Comparison of ENCODE assay signal across 13 cellular contexts in the genomic region with DNA sequence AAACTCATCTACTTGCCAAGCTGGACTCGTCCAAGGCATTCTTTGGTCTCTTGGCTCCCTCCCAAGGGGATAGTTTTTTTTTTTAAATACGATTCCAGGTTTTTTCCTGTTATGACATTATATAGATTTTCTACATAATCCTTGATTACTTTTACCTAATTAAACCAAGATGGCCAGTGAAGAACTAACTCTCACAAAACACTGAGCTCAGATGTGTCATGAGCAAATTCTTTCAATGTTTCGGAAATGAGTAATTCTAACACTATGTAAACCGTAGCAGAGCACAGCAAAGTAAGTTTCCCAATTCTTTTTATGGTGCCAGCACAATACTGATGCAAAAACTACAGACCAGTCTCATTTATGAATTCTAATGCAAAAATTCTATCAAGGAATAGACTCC. TPM values are rescaled to one million over a fixed set of nuclear protein-coding genes. Genes with fewer than 3 reads are reported as not detected.
DNase-seq lines count a peak whose midpoint lies in the region; ATAC-seq, FAIRE-seq and TF ChIP-seq lines count a peak whose summit lies in the region.
"Had no signal": no experiment of that assay in that cellular context is flagged by ENCODE, and none has a peak within 500 bp of the region (broad histone marks: within the 10 kb centered on the region; RNA-seq: fewer than 3 reads in every experiment).

No MANE protein-coding gene starts in this region.

- DNase-seq in MCF 10A (ENCODE audit: unreplicated experiment) (peak; percentile 47), breast epithelium (ENCODE audit: low spot score in 2 of 2) (no peak), WTC11 (ENCODE audit: low spot score) (no peak), foreskin keratinocyte (peak in 1 of 2 donors; percentile 56), urothelium cell line (ENCODE audit: low spot score) (peak; percentile 36), NCI-H1436 (lab: John Stamatoyannopoulos, UW) (no peak), midbrain (lab: John Stamatoyannopoulos, UW) (no peak)
- DNase-seq: activated naive CD4-positive, alpha-beta T cell; NCI-H446 treated with DMSO at 0.1 percent for 48 hours; upper lobe of right lung had no signal

- ATAC-seq in WTC11 (no peak), foreskin keratinocyte (peak; percentile 24), HG03442 (IDR thresholded peaks at IDR 0.05; ENCODE audit: unreplicated experiment) (no peak)
- ATAC-seq: upper lobe of right lung had no signal

- peaks cover 0 to 5% of the 10 kb centered on the region in 2 donors for H3K9me3 ChIP-seq in breast epithelium
- H3K9me3 ChIP-seq: upper lobe of right lung had no signal

- H3K4me3 Mint-ChIP-seq in MCF 10A (ENCODE audit: unreplicated experiment) (peak overlapping the region; percentile 89), WTC11 (peak overlapping the region; percentile 96)

- BruUV-seq in MCF 10A (replicated peaks; lab: Mats Ljungman, UMichigan): no TSS peak

- H3K4me1 Mint-ChIP-seq in MCF 10A (ENCODE audit: insufficient read depth, unreplicated experiment): peaks cover 5% of the 10 kb centered on the region
- H3K4me1 Mint-ChIP-seq in WTC11: peaks cover 17% of the 10 kb centered on the region

- H3K4me3 ChIP-seq in breast epithelium: no peak overlapping the region

- H3K27ac Mint-ChIP-seq in MCF 10A (ENCODE audit: low read depth, unreplicated experiment): no peak overlapping the region
- no peak overlapping the region for H3K27ac Mint-ChIP-seq in WTC11

- H3K27ac ChIP-seq in breast epithelium (no peak overlapping the region), foreskin keratinocyte (no peak overlapping the region)
- H3K27ac ChIP-seq: C4-2B, upper lobe of right lung had no signal

- H3K36me3 Mint-ChIP-seq in MCF 10A (ENCODE audit: insufficient read depth, unreplicated experiment) (peaks cover 38% of the 10 kb centered on the region), WTC11 (peaks cover 3% of the 10 kb centered on the region)

- CTCF ChIA-PET in MCF 10A (lab: Yijun Ruan, JAX) (interaction anchor here (0.6 to 3.4 kb wide), 5 partner anchors 20 to 553 kb away, joined by 3 to 20 read pairs (median 7); no protein-coding TSS in a partner anchor), WTC11 (lab: Charles Lee) (interaction anchor here (0.7 to 1.5 kb wide), 2 partner anchors 39 to 150 kb away, joined by 3 read pairs; no protein-coding TSS in a partner anchor)

- H3K9me3 Mint-ChIP-seq in MCF 10A (ENCODE audit: unreplicated experiment) (peaks cover 8% of the 10 kb centered on the region), WTC11 (no peaks in the 10 kb centered on the region)
- H3K9me3 Mint-ChIP-seq: IgD-negative memory B cell had no signal

- H3K4me1 ChIP-seq in breast epithelium (no peaks in the 10 kb centered on the region), foreskin keratinocyte (peaks cover 11% of the 10 kb centered on the region)

- POLR2A ChIA-PET in MCF 10A (lab: Yijun Ruan, JAX) (interaction anchor here (0.5 to 5.7 kb wide), 6 partner anchors 10 to 1014 kb away, joined by 3 to 94 read pairs (median 3); no protein-coding TSS in a partner anchor), WTC11 (lab: Charles Lee) (no interaction called here)

- no peaks in the 10 kb centered on the region for H3K27me3 Mint-ChIP-seq in MCF 10A (ENCODE audit: insufficient read depth, unreplicated experiment)
- H3K27me3 Mint-ChIP-seq in WTC11 (ENCODE audit: low read depth): no peaks in the 10 kb centered on the region; the same call in 1 of the 2 replicates
- H3K27me3 Mint-ChIP-seq: IgD-negative memory B cell had no signal

- H3K27me3 ChIP-seq in breast epithelium (no peaks in the 10 kb centered on the region), foreskin keratinocyte (no peaks in the 10 kb centered on the region)
- H3K27me3 ChIP-seq: upper lobe of right lung had no signal

- TF ChIP-seq CTCF in MCF 10A (IDR thresholded peaks at IDR 0.05; ENCODE audit: unreplicated experiment): no peak
- TF ChIP-seq CTCF in breast epithelium (IDR thresholded peaks at IDR 0.05): no peak
- no peak for TF ChIP-seq CTCF in WTC11 (IDR thresholded peaks at IDR 0.05)
- TF ChIP-seq CTCF in foreskin keratinocyte (conservative IDR thresholded peaks at IDR 0.05): no peak

- TF ChIP-seq POLR2A in breast epithelium (IDR thresholded peaks at IDR 0.05): no peak

- no peak for FAIRE-seq in urothelium cell line (lab: Jason Lieb, UNC)

- no peaks in the 10 kb centered on the region for H3K36me3 ChIP-seq in breast epithelium

- intact Hi-C loops in MCF 10A (cut with micrococcal nuclease): no loop called here
- intact Hi-C loops in breast epithelium (cut with DNase I; ENCODE audit: low total_unique reads): no loop called here

TF ChIP-seq in WTC11, 78 proteins besides CTCF, POLR2A, EP300 and RAD21 (continues in another document):
- TF ChIP-seq NR1H2 (CRISPR knock-in tag; IDR thresholded peaks at IDR 0.05) (no peak), CREB1 (CRISPR knock-in tag; IDR thresholded peaks at IDR 0.05) (no peak), ETV6 (CRISPR knock-in tag; IDR thresholded peaks at IDR 0.05) (no peak), HMGA2 (CRISPR knock-in tag; IDR thresholded peaks at IDR 0.05) (no peak), MXD4 (CRISPR knock-in tag; IDR thresholded peaks at IDR 0.05; ENCODE audit: borderline replicate concordance) (no peak), ZBTB21 (CRISPR knock-in tag; IDR thresholded peaks at IDR 0.05; ENCODE audit: borderline replicate concordance) (no peak), FOXK1 (CRISPR knock-in tag; IDR thresholded peaks at IDR 0.05) (no peak), SP1 (CRISPR knock-in tag; conservative IDR thresholded peaks at IDR 0.05) (no peak), SOX15 (CRISPR knock-in tag; IDR thresholded peaks at IDR 0.05) (no peak), RELA (CRISPR knock-in tag; IDR thresholded peaks at IDR 0.05; ENCODE audit: borderline replicate concordance) (no peak), FOXP1 (CRISPR knock-in tag; IDR thresholded peaks at IDR 0.05; ENCODE audit: borderline replicate concordance) (no peak), PREB (CRISPR knock-in tag; IDR thresholded peaks at IDR 0.05; ENCODE audit: borderline replicate concordance) (no peak), TP53 (CRISPR knock-in tag; IDR thresholded peaks at IDR 0.05) (no peak)
- TF ChIP-seq, protein P1, sequence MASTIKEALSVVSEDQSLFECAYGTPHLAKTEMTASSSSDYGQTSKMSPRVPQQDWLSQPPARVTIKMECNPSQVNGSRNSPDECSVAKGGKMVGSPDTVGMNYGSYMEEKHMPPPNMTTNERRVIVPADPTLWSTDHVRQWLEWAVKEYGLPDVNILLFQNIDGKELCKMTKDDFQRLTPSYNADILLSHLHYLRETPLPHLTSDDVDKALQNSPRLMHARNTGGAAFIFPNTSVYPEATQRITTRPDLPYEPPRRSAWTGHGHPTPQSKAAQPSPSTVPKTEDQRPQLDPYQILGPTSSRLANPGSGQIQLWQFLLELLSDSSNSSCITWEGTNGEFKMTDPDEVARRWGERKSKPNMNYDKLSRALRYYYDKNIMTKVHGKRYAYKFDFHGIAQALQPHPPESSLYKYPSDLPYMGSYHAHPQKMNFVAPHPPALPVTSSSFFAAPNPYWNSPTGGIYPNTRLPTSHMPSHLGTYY (CRISPR knock-in tag; IDR thresholded peaks at IDR 0.05): no peak
- TF ChIP-seq, protein P2, sequence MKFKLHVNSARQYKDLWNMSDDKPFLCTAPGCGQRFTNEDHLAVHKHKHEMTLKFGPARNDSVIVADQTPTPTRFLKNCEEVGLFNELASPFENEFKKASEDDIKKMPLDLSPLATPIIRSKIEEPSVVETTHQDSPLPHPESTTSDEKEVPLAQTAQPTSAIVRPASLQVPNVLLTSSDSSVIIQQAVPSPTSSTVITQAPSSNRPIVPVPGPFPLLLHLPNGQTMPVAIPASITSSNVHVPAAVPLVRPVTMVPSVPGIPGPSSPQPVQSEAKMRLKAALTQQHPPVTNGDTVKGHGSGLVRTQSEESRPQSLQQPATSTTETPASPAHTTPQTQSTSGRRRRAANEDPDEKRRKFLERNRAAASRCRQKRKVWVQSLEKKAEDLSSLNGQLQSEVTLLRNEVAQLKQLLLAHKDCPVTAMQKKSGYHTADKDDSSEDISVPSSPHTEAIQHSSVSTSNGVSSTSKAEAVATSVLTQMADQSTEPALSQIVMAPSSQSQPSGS (CRISPR knock-in tag; IDR thresholded peaks at IDR 0.05; ENCODE audit: borderline replicate concordance, low read depth): no peak
- TF ChIP-seq, protein P3, sequence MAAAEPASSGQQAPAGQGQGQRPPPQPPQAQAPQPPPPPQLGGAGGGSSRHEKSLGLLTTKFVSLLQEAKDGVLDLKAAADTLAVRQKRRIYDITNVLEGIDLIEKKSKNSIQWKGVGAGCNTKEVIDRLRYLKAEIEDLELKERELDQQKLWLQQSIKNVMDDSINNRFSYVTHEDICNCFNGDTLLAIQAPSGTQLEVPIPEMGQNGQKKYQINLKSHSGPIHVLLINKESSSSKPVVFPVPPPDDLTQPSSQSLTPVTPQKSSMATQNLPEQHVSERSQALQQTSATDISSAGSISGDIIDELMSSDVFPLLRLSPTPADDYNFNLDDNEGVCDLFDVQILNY (CRISPR knock-in tag; IDR thresholded peaks at IDR 0.05): no peak
- TF ChIP-seq, protein P4, sequence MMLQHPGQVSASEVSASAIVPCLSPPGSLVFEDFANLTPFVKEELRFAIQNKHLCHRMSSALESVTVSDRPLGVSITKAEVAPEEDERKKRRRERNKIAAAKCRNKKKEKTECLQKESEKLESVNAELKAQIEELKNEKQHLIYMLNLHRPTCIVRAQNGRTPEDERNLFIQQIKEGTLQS (CRISPR knock-in tag; conservative IDR thresholded peaks at IDR 0.05): no peak

RNA-seq across cellular contexts. Expression of gene ZNF23, which starts 1.8 kb away (rescaled TPM):
- 12.6 and 13.7 TPM in 2 replicates for total RNA-seq in MCF 10A (2022)
- 10 to 100 TPM in 2 of 3 donors, 1 to 10 TPM in 1; 9.8 to 16.8 (median 11.8) TPM for total RNA-seq in breast epithelium
- total RNA-seq in WTC11 (2021): 9.6 to 11.6 TPM (median 10.5 TPM) in 3 replicates
- 6.7 and 7.5 TPM in 2 replicates for total RNA-seq in foreskin keratinocyte
- polyA plus RNA-seq in foreskin keratinocyte: 3.0 and 3.8 TPM in 2 replicates

RNA-seq across cellular contexts. Expression of gene TLE7, which starts 18.4 kb away (rescaled TPM):
- not detected in 2 replicates for total RNA-seq in MCF 10A (2022)
- not detected for total RNA-seq in breast epithelium
- 0.23 to 0.62 TPM (median 0.55 TPM) in 3 replicates for total RNA-seq in WTC11 (2021)
- total RNA-seq in foreskin keratinocyte: not detected in 2 replicates
- not detected in 2 replicates for polyA plus RNA-seq in foreskin keratinocyte
- total RNA-seq: upper lobe of right lung had no signal
- polyA plus RNA-seq: IgD-negative memory B cell had no signal

RNA-seq across cellular contexts. Expression of gene ZNF19, which starts 28.9 kb away (rescaled TPM):
- total RNA-seq in MCF 10A (2022) (4.1 and 4.6 TPM in 2 replicates), breast epithelium (10 to 100 TPM; 16.7 to 20.2 (median 19.5) TPM), WTC11 (2021) (3.3 to 4.3 TPM (median 3.5 TPM) in 3 replicates), foreskin keratinocyte (2.0 and 2.9 TPM in 2 replicates)
- 0.82 and 1.1 TPM in 2 replicates for polyA plus RNA-seq in foreskin keratinocyte

Comparison
In these comparisons a context has a peak if more than half of its experiments do, and no peak if none do; other contexts are left out.
1. DNase-seq: peak in MCF 10A (single experiment) and urothelium cell line (single experiment); none in breast epithelium (0 of 2), WTC11 (single experiment), NCI-H1436 (single experiment) and midbrain (single experiment).